Comparison of ENCODE assay signal across 2 cellular contexts in the genomic region with DNA sequence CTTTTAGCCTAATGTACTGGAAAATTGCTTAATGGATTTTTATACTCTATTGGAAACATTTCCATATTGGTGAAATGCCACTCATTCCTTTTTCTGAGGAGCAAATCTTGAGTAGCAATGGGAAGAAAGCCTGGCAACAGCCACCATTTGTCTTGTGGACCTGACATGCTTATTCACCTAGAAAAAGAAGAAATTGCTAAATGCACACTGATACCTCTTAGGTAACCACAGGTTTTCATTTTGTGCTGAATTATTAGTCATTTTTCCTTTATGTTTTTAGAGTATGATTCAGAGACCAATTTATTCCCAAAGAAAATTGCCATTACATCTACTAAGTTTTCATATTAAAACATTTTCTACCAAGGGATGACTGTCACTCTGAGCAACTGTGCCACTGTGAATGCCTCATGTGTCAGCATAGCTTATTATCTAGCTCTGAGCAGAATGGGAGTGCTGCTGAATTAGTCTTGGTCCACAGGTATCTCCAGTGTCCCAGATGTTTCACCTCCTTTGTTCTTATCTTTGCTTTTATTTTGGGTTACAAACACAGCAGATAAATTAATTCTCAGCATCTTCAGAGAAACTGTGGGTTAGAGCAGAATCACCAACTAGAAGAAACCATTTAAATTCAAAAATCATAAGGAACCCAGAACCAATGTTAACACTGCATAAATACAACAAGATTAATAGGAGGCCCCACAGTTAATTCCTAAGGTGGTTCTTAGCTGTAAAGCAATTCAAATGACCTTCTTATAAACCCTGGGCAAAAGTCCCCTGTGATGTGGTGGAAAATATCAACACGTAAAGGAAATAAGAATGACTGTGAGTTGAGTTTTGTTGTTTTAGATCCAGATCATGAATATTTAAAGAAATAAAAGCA.
TF ChIP-seq lines count a peak whose summit lies in the region.

No MANE protein-coding gene starts in this region.

TF ChIP-seq in GM12878, 131 proteins besides CTCF, POLR2A, EP300 and RAD21:
- no peak for TF ChIP-seq BCL11A (IDR thresholded peaks at IDR 0.05; ENCODE audit: low read depth, low read length)
- no peak for TF ChIP-seq RBBP5 (conservative IDR thresholded peaks at IDR 0.05)
- TF ChIP-seq, protein P1, sequence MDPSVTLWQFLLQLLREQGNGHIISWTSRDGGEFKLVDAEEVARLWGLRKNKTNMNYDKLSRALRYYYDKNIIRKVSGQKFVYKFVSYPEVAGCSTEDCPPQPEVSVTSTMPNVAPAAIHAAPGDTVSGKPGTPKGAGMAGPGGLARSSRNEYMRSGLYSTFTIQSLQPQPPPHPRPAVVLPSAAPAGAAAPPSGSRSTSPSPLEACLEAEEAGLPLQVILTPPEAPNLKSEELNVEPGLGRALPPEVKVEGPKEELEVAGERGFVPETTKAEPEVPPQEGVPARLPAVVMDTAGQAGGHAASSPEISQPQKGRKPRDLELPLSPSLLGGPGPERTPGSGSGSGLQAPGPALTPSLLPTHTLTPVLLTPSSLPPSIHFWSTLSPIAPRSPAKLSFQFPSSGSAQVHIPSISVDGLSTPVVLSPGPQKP (IDR thresholded peaks at IDR 0.05; ENCODE audit: low read depth, low read length), result no peak
- TF ChIP-seq, protein P2, sequence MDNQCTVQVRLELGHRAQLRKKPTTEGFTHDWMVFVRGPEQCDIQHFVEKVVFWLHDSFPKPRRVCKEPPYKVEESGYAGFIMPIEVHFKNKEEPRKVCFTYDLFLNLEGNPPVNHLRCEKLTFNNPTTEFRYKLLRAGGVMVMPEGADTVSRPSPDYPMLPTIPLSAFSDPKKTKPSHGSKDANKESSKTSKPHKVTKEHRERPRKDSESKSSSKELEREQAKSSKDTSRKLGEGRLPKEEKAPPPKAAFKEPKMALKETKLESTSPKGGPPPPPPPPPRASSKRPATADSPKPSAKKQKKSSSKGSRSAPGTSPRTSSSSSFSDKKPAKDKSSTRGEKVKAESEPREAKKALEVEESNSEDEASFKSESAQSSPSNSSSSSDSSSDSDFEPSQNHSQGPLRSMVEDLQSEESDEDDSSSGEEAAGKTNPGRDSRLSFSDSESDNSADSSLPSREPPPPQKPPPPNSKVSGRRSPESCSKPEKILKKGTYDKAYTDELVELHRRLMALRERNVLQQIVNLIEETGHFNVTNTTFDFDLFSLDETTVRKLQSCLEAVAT (IDR thresholded peaks at IDR 0.05), result no peak
- peak; percentile 46; the same call in 1 of the 2 replicates for TF ChIP-seq CREB1 (IDR thresholded peaks at IDR 0.05; ENCODE audit: low read depth)
- TF ChIP-seq STAT1 (conservative IDR thresholded peaks at IDR 0.05), result no peak
- TF ChIP-seq KAT2A (conservative IDR thresholded peaks at IDR 0.05; ENCODE audit: control insufficient read depth, low read depth, low read length), result no peak
- TF ChIP-seq RUNX3 (IDR thresholded peaks at IDR 0.05; ENCODE audit: low read length), result peak; percentile 52; the same call in 1 of the 2 replicates
- peak; percentile 3 for TF ChIP-seq JUNB (IDR thresholded peaks at IDR 0.05)
TF ChIP-seq in GM12878: peak in this region for 3.

TF ChIP-seq in neural cell, 6 proteins besides CTCF, POLR2A, EP300 and RAD21:
- TF ChIP-seq TAF1 (IDR thresholded peaks at IDR 0.05; ENCODE audit: low read depth), result no peak
- TF ChIP-seq POLR2AphosphoS5 (IDR thresholded peaks at IDR 0.05), result peak; percentile 9
